Comparison of ENCODE assay signal across 1 cellular context in genomic region chr13:61695147-61695546, GRCh38.
A peak's percentile ranks its signal among the peaks of the same experiment; 100 is the strongest.
TF ChIP-seq lines count a peak whose summit lies in the region.

No MANE protein-coding gene starts in this region.

TF ChIP-seq in K562, 482 proteins besides CTCF, POLR2A, EP300 and RAD21 (continued from another document):
- TF ChIP-seq REST (CRISPR knock-in tag; IDR thresholded peaks at IDR 0.05; ENCODE audit: low read depth) (no peak), TAF9B (IDR thresholded peaks at IDR 0.05; ENCODE audit: partially characterized antibody) (no peak), SMC3 (conservative IDR thresholded peaks at IDR 0.05; ENCODE audit: insufficient read depth, low read depth, low read length) (no peak), ATF7 (IDR thresholded peaks at IDR 0.05) (no peak), CBFA2T3 (IDR thresholded peaks at IDR 0.05) (no peak), FOSL1 (tag; conservative IDR thresholded peaks at IDR 0.05) (peak; percentile 66)
